17 cellular contexts compared by ENCODE assay signal in the genomic region with DNA sequence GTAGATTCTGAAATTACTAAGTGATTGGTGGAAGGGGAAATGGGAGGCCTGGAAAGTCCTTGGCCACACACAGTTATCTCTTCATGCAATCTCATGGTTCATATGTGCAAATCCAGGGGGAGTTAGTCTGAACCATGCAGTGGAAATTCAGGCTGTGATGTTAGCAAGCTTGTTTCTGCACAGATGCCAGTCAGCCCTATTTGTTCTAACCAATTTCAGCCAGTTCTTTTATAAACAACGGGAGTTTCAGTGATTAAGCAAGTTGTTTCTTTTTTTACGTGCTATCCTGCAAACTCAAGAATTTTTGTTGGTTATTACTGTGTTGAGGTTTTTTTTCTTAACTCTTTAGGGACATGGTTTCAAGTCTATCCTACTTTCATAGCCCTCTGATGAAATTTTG.
A peak's percentile ranks its signal among the peaks of the same experiment; 100 is the strongest.
DNase-seq lines count a peak whose midpoint lies in the region; ATAC-seq and TF ChIP-seq lines count a peak whose summit lies in the region.
"Had no signal": no experiment of that assay in that cellular context is flagged by ENCODE, and none has a peak within 500 bp of the region (broad histone marks: within the 10 kb centered on the region; RNA-seq: fewer than 3 reads in every experiment).

No MANE protein-coding gene starts in this region.

- H3K4me3 ChIP-seq in cardiac fibroblast (replicated peaks in 1 of 2; ENCODE audit: low read depth in 2 of 2, low read length in 2 of 2) (no peak overlapping the region), subcutaneous abdominal adipose tissue (ENCODE audit: low read depth in 1 of 5, low read length in 5 of 5) (no peak overlapping the region)
- H3K4me3 ChIP-seq: SJCRH30 had no signal

- no peak for TF ChIP-seq CTCF in cardiac fibroblast (IDR thresholded peaks at IDR 0.05; ENCODE audit: low read depth, low read length)

- H3K4me1 ChIP-seq in subcutaneous abdominal adipose tissue (ENCODE audit: control insufficient read depth in 5 of 5, insufficient read depth in 5 of 5, low read length in 5 of 5) = peaks cover 0 to 8% (median 0%) of the 10 kb centered on the region in 5 donors

- peaks cover 0 to 2% (median 0%) of the 10 kb centered on the region in 5 donors for H3K36me3 ChIP-seq in subcutaneous abdominal adipose tissue (ENCODE audit: control insufficient read depth in 5 of 5, insufficient read depth in 5 of 5, low read length in 5 of 5)
- H3K36me3 ChIP-seq: BE2C, SJCRH30 had no signal

- peak; percentile 11 for DNase-seq in H4 (ENCODE audit: low spot score)
- DNase-seq in cardiac fibroblast (ENCODE audit: low read depth in 2 of 2) = peak; percentile 6 to 36
- DNase-seq in iris pigment epithelial cell (ENCODE audit: low read depth) = peak; percentile 34
- DNase-seq: BE2C, H9, Kasumi-1, NCI-H1417, NCI-H1694 treated with DMSO at 0.1 percent for 48 hours, NCI-H2081 treated with DMSO at 0.1 percent for 48 hours, NCI-H2171 treated with DMSO at 0.1 percent for 48 hours, NCI-H526, OCI-M1 had no signal

- ATAC-seq in esophagus mucosa = no peak
- no peak for ATAC-seq in GM19455 (IDR thresholded peaks at IDR 0.05; ENCODE audit: unreplicated experiment)
- ATAC-seq in HG02938 (IDR thresholded peaks at IDR 0.05; ENCODE audit: unreplicated experiment) = no peak

- H3K9me3 ChIP-seq in subcutaneous abdominal adipose tissue (ENCODE audit: control insufficient read depth in 5 of 5, low read length in 5 of 5) = no peaks in the 10 kb centered on the region
- H3K9me3 ChIP-seq: BE2C, SJCRH30 had no signal

- no peak overlapping the region for H3K9ac ChIP-seq in subcutaneous abdominal adipose tissue (ENCODE audit: low read length in 5 of 5)

- H3K27me3 ChIP-seq in subcutaneous abdominal adipose tissue (ENCODE audit: control insufficient read depth in 5 of 5, insufficient read depth in 4 of 5, low read length in 5 of 5) = no peaks in the 10 kb centered on the region
- H3K27me3 ChIP-seq: BE2C, SJCRH30 had no signal

- H3K27ac ChIP-seq in subcutaneous abdominal adipose tissue (ENCODE audit: low read depth, low read length) = peak overlapping the region; percentile 48
- H3K27ac ChIP-seq: SJCRH30 had no signal
